In the genomic region with DNA sequence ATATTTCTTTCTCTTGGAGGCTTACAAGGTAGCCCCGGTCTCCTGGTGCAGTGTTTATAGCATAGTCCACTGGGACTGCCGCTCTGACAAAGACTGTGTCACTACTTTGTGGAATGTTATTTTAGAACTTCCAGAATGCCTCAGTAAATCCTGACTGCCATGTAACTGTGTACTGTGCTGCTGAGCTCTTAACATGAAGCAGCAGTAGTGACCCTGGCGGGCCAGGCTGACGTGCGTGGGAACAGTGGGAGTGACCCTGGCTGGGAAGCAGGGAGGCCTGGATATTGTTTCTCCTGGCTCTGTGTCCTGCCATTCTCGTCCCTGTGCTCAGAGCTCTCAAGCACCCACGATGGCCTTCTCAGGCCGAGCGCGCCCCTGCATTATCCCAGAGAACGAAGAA, we compare ENCODE assay signal across 7 cellular contexts.
DNase-seq lines count a peak whose midpoint lies in the region; ATAC-seq, FAIRE-seq and TF ChIP-seq lines count a peak whose summit lies in the region.
"Not testable (repeated sequence)": the region's sequence is repeated elsewhere in the genome, so short reads cannot be mapped to it uniquely, and the experiment has no call there.

No MANE protein-coding gene starts in this region.

- POLR2A ChIA-PET in HepG2 (lab: Yijun Ruan, JAX), result not testable (repeated sequence)

- H4K20me1 ChIP-seq in HepG2 (ENCODE audit: insufficient read depth, low read length); osteoblast (ENCODE audit: insufficient read depth, low read length): not testable (repeated sequence)

- H3K4me2 ChIP-seq in HepG2 (ENCODE audit: low read depth, low read length); osteoblast (ENCODE audit: insufficient read depth, low read length): not testable (repeated sequence)

- H3K9me3 Mint-ChIP-seq in HFFc6, endodermal cell: not testable (repeated sequence)

- CTCF ChIA-PET in HepG2 (lab: Yijun Ruan, JAX; ENCODE audit: low intra/inter-chr PET ratio, low total read pairs), result not testable (repeated sequence)

- intact Hi-C loops in Right ventricle myocardium superior (cut with DNase I); HepG2 (cut with micrococcal nuclease; ENCODE audit: unreplicated experiment): not testable (repeated sequence)

- not testable (repeated sequence) for H3K27me3 ChIP-seq in endodermal cell (ENCODE audit: control insufficient read depth, insufficient read depth, low read length, poor library complexity, severe bottlenecking); HepG2 (ENCODE audit: control insufficient read depth in 1 of 2, insufficient read depth in 2 of 2, low read length in 2 of 2); osteoblast (ENCODE audit: insufficient read depth, low read length); skeletal muscle tissue (ENCODE audit: control insufficient read depth in 3 of 3, insufficient read depth in 3 of 3, low read length in 3 of 3)

- WGBS in endodermal cell (ENCODE audit: insufficient coverage in 1 of 2, insufficient read length in 1 of 2), 2 experiments, result 83% methylated on average over 1 of the region's 11 CpGs; no CpG with 5 or more reads in 1 of the 2 experiments
- WGBS in HepG2 (ENCODE audit: low lambda C conversion rate), result 94% methylated on average over 5 of the region's 11 CpGs

- not testable (repeated sequence) for H3K36me3 Mint-ChIP-seq in HFFc6 (ENCODE audit: low read depth); endodermal cell (ENCODE audit: low read depth)

- BruUV-seq in HepG2 (replicated peaks; lab: Mats Ljungman, UMichigan), result not testable (repeated sequence)

- H2AFZ ChIP-seq in HepG2 (ENCODE audit: low read length); osteoblast (ENCODE audit: low read length): not testable (repeated sequence)

- not testable (repeated sequence) for H3K36me3 ChIP-seq in endodermal cell (ENCODE audit: control insufficient read depth, insufficient read depth, low read length); HepG2 (replicated peaks in 1 of 2; ENCODE audit: control insufficient read depth in 1 of 2, insufficient read depth in 2 of 2, low read length in 2 of 2); osteoblast (ENCODE audit: insufficient read depth, low read length); skeletal muscle tissue (ENCODE audit: control insufficient read depth in 3 of 3, insufficient read depth in 3 of 3, low read length in 3 of 3)

- TF ChIP-seq EP300 in HepG2 (IDR thresholded peaks at IDR 0.05; ENCODE audit: low read depth in 2 of 2, low read length in 2 of 2); HepG2 (CRISPR knock-in tag; IDR thresholded peaks at IDR 0.05; ENCODE audit: borderline replicate concordance): not testable (repeated sequence)

- TF ChIP-seq RAD21 in HepG2 (CRISPR knock-in tag; IDR thresholded peaks at IDR 0.05), result not testable (repeated sequence)

- H3K79me2 ChIP-seq in HepG2 (ENCODE audit: insufficient read depth, low read length), result not testable (repeated sequence)
- peaks cover 12% of the 10 kb centered on the region for H3K79me2 ChIP-seq in osteoblast (ENCODE audit: insufficient read depth, low read length)

- not testable (repeated sequence) for FAIRE-seq in HepG2 (lab: Jason Lieb, UNC)

- not testable (repeated sequence) for TF ChIP-seq POLR2A in HepG2 (IDR thresholded peaks at IDR 0.05; ENCODE audit: insufficient read depth in 1 of 2, low read depth in 2 of 2, low read length in 2 of 2)

- H3K27ac Mint-ChIP-seq in HFFc6, result peak overlapping the region; percentile 96
- H3K27ac Mint-ChIP-seq in endodermal cell, result not testable (repeated sequence)

- not testable (repeated sequence) for H3K4me3 ChIP-seq in endodermal cell (ENCODE audit: low read length); HepG2 (replicated peaks in 1 of 3; ENCODE audit: insufficient read depth in 1 of 3, low read depth in 2 of 3, low read length in 3 of 3); osteoblast (ENCODE audit: insufficient read depth, low read length)
- H3K4me3 ChIP-seq in skeletal muscle tissue (ENCODE audit: low read length in 3 of 3), result peak overlapping the region in 1 of 3 donors; percentile 48

- H3K9ac ChIP-seq in endodermal cell (ENCODE audit: extremely low read depth, low read length, poor library complexity, severe bottlenecking); HepG2 (ENCODE audit: insufficient read depth, low read depth, low read length): not testable (repeated sequence)
- H3K9ac ChIP-seq in skeletal muscle tissue (ENCODE audit: low read depth in 1 of 3, low read length in 3 of 3), result peak overlapping the region in 2 of 3 donors; percentile 45 to 62

- DNase-seq in HFFc6 (peak; percentile 80), amniotic epithelial cell (ENCODE audit: low read depth) (peak; percentile 80), endodermal cell (peak; percentile 45), Right ventricle myocardium superior (peak; percentile 88)
- not testable (repeated sequence) for DNase-seq in HepG2 (ENCODE audit: low spot score); osteoblast (ENCODE audit: insufficient read length, low spot score, missing footprints)

- H3K4me1 Mint-ChIP-seq in HFFc6 (ENCODE audit: low read depth), result peaks cover 40% of the 10 kb centered on the region
- not testable (repeated sequence) for H3K4me1 Mint-ChIP-seq in endodermal cell

- TF ChIP-seq CTCF in HFFc6 (IDR thresholded peaks at IDR 0.05); endodermal cell (conservative IDR thresholded peaks at IDR 0.05); HepG2 (CRISPR knock-in tag; IDR thresholded peaks at IDR 0.05); osteoblast (IDR thresholded peaks at IDR 0.05; ENCODE audit: extremely low read depth, low read depth, low read length): not testable (repeated sequence)

- in situ Hi-C loops in HepG2 (cut with HindIII; ENCODE audit: extremely low pct_ligation_motif_present, low pct_unique_long_range_greater_than_20kb), result not testable (repeated sequence)

- ATAC-seq in Right ventricle myocardium superior (ENCODE audit: poor library complexity) (peak; percentile 96), HepG2 (peak; percentile 65)

- H3K4me3 Mint-ChIP-seq in HFFc6, result peak overlapping the region; percentile 85
- H3K4me3 Mint-ChIP-seq in endodermal cell, result not testable (repeated sequence)

- H3K27ac ChIP-seq in endodermal cell (ENCODE audit: low read depth, low read length); HepG2 (ENCODE audit: extremely low read length, insufficient read depth, low read length): not testable (repeated sequence)
- peak overlapping the region; percentile 78 for H3K27ac ChIP-seq in osteoblast (ENCODE audit: low read depth, low read length)
- peak overlapping the region; percentile 77 for H3K27ac ChIP-seq in skeletal muscle tissue (ENCODE audit: low read depth, low read length)

- not testable (repeated sequence) for H3K4me1 ChIP-seq in endodermal cell (ENCODE audit: control insufficient read depth, insufficient read depth, low read length); HepG2 (ENCODE audit: insufficient read depth, low read length); skeletal muscle tissue (ENCODE audit: control insufficient read depth in 3 of 3, insufficient read depth in 3 of 3, low read length in 3 of 3)
- H3K4me1 ChIP-seq in osteoblast (ENCODE audit: insufficient read depth, low read length), result peaks cover 11% of the 10 kb centered on the region

- not testable (repeated sequence) for H3K9me3 ChIP-seq in endodermal cell (ENCODE audit: control insufficient read depth, low read length); HepG2 (ENCODE audit: low read length); osteoblast (ENCODE audit: low read depth, low read length); skeletal muscle tissue (ENCODE audit: control insufficient read depth in 3 of 3, low read length in 3 of 3)

- H3K27me3 Mint-ChIP-seq in HFFc6 (ENCODE audit: insufficient read depth); endodermal cell (ENCODE audit: insufficient read depth): not testable (repeated sequence)
